23 cellular contexts compared by ENCODE assay signal in genomic region chr11:94034207-94034606, GRCh38. TPM values are rescaled to one million over a fixed set of nuclear protein-coding genes. Genes with fewer than 3 reads are reported as not detected.
"Had no signal": no experiment of that assay in that cellular context is flagged by ENCODE, and none has a peak within 500 bp of the region (broad histone marks: within the 10 kb centered on the region; RNA-seq: fewer than 3 reads in every experiment).

No MANE protein-coding gene starts in this region.

- H3K4me1 ChIP-seq: SJSA1 had no signal

- DNase-seq: KBM-7, MG63, NCI-H1092, NCI-H1105 treated with DMSO at 0.1 percent for 48 hours, NCI-H1417 treated with DMSO at 0.1 percent for 48 hours, NCI-H146, NCI-H1694 treated with DMSO at 0.1 percent for 48 hours, NCI-H1930, NCI-H2081 treated with DMSO at 0.1 percent for 48 hours, NCI-H2171, NCI-H226, NCI-H446, NCI-H510A, NCI-H524 treated with DMSO at 0.1 percent for 48 hours, NCI-H69, NCI-H774, Right ventricle myocardium superior, RPMI8226, SIG-M5 had no signal

- H3K27ac ChIP-seq: SJSA1, SK-N-MC had no signal

- H3K27me3 ChIP-seq: MG63, SJSA1 had no signal

RNA-seq across cellular contexts. Expression of gene HEPHL1, which starts 13.1 kb away (rescaled TPM):
- total RNA-seq: HT-29, LHCN-M2, Right ventricle myocardium superior, SJSA1 had no signal
